29 cellular contexts compared by ENCODE assay signal in the genomic region with DNA sequence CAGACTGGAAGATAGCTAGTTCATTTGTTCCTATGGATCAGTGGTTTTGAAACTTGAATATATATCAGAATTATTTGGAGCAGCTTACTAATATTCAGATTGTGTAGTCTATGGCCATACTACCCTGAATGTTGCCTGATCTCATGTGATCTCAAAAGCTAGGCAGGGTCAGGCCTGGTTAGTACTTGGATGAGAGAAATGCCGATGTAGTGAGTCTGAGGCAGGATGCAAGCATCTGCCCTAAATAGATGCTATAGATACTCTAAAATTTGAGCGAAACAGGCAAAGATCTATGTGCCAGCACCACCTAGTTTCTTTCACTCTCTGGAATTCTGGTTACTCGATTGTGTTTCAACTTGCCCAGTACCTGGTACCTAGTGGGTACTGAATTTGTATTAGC.
"Had no signal": no experiment of that assay in that cellular context is flagged by ENCODE, and none has a peak within 500 bp of the region (broad histone marks: within the 10 kb centered on the region; RNA-seq: fewer than 3 reads in every experiment).

No MANE protein-coding gene starts in this region.

- H3K27ac Mint-ChIP-seq: activated B cell treated with CpG ODN at 0.5 μM for 24 hours; activated CD4-positive, alpha-beta T cell treated with anti-CD3 and anti-CD28 coated beads, Interleukin-2, amount 10 ng/mL, durations not matched to agents 24 days and 14 days; activated CD8-positive, alpha-beta memory T cell treated with anti-CD3 and anti-CD28 coated beads, Interleukin-2, amount 10 ng/mL, durations not matched to agents 7 days and 5 days; activated naive CD4-positive, alpha-beta T cell treated with anti-CD3 and anti-CD28 coated beads, Interleukin-2, amount 50 U/mL, for 72 hours; activated naive CD8-positive, alpha-beta T cell treated with anti-CD3 and anti-CD28 coated beads, Interleukin-2, amount 50 U/mL, for 24 hours; brain; T-cell had no signal

- H3K36me3 Mint-ChIP-seq: activated CD8-positive, alpha-beta memory T cell treated with anti-CD3 and anti-CD28 coated beads, Interleukin-2, amount 10 ng/mL, durations not matched to agents 7 days and 5 days; activated naive CD4-positive, alpha-beta T cell treated with anti-CD3 and anti-CD28 coated beads, Interleukin-2, amount 50 U/mL, for 72 hours; T-cell had no signal

- DNase-seq: activated B cell treated with CpG ODN at 0.5 μM for 24 hours; activated CD4-positive, alpha-beta T cell treated with anti-CD3 and anti-CD28 coated beads for 1 hour; activated CD4-positive, alpha-beta T cell treated with anti-CD3 and anti-CD28 coated beads, Interleukin-2, amount 10 ng/mL, durations not matched to agents 24 days and 14 days; activated CD4-positive, alpha-beta T cell treated with anti-CD3 and anti-CD28 coated beads, Interleukin-2, amount 50 U/mL, for 48 hours; activated CD8-positive, alpha-beta memory T cell treated with anti-CD3 and anti-CD28 coated beads, Interleukin-2, amount 10 ng/mL, durations not matched to agents 7 days and 5 days; activated effector memory CD4-positive, alpha-beta T cell treated with anti-CD3 and anti-CD28 coated beads, Interleukin-2, amount 50 U/mL, for 16 hours; activated naive CD4-positive, alpha-beta T cell treated with Interleukin-2 at 50 U/mL for 16 hours; activated naive CD8-positive, alpha-beta T cell treated with anti-CD3 and anti-CD28 coated beads, Interleukin-2, amount 50 U/mL, for 24 hours; activated T-cell treated with anti-CD3 and anti-CD28 coated beads, Interleukin-2, amount 50 U/mL, for 4 hours; amniotic stem cell; MG63; MV-4-11; NCI-H1092 treated with DMSO at 0.1 percent for 48 hours; NCI-H1417 treated with DMSO at 0.1 percent for 48 hours; NCI-H1694; NCI-H2029; NCI-H2107; NCI-H226; NCI-H526 treated with DMSO at 0.1 percent for 48 hours; NCI-H82; T-cell; T-helper 2 cell; T1000 had no signal

- H3K4me1 Mint-ChIP-seq: activated B cell treated with CpG ODN at 0.5 μM for 24 hours; activated CD4-positive, alpha-beta T cell treated with anti-CD3 and anti-CD28 coated beads, Interleukin-2, amount 10 ng/mL, durations not matched to agents 24 days and 14 days; activated CD8-positive, alpha-beta memory T cell treated with anti-CD3 and anti-CD28 coated beads, Interleukin-2, amount 10 ng/mL, durations not matched to agents 7 days and 5 days; activated naive CD8-positive, alpha-beta T cell treated with anti-CD3 and anti-CD28 coated beads, Interleukin-2, amount 50 U/mL, for 24 hours; brain; T-cell had no signal

- H3K27ac ChIP-seq: ascending aorta, cardiac muscle cell, SK-N-MC had no signal

- H3K4me3 Mint-ChIP-seq: activated B cell treated with CpG ODN at 0.5 μM for 24 hours; activated CD4-positive, alpha-beta T cell treated with anti-CD3 and anti-CD28 coated beads, Interleukin-2, amount 10 ng/mL, durations not matched to agents 24 days and 14 days; activated CD8-positive, alpha-beta memory T cell treated with anti-CD3 and anti-CD28 coated beads, Interleukin-2, amount 10 ng/mL, durations not matched to agents 7 days and 5 days; activated naive CD8-positive, alpha-beta T cell treated with anti-CD3 and anti-CD28 coated beads, Interleukin-2, amount 50 U/mL, for 24 hours; activated T-cell treated with anti-CD3 and anti-CD28 coated beads, Interleukin-2, amount 50 U/mL, for 4 hours; brain; T-cell had no signal

- H3K9me3 ChIP-seq: ascending aorta, MG63 had no signal

- H3K27me3 Mint-ChIP-seq: activated naive CD8-positive, alpha-beta T cell treated with anti-CD3 and anti-CD28 coated beads, Interleukin-2, amount 50 U/mL, for 24 hours; brain had no signal

- ATAC-seq: activated CD8-positive, alpha-beta memory T cell treated with anti-CD3 and anti-CD28 coated beads, Interleukin-2, amount 10 ng/mL, durations not matched to agents 7 days and 5 days; activated naive CD4-positive, alpha-beta T cell treated with anti-CD3 and anti-CD28 coated beads, Interleukin-2, amount 50 U/mL, for 72 hours; activated naive CD8-positive, alpha-beta T cell treated with anti-CD3 and anti-CD28 coated beads, Interleukin-2, amount 50 U/mL, for 24 hours; activated T-cell treated with anti-CD3 and anti-CD28 coated beads, Interleukin-2, amount 50 U/mL, for 4 hours; Right ventricle myocardium inferior; T-cell had no signal

- H3K9me3 Mint-ChIP-seq: activated B cell treated with CpG ODN at 0.5 μM for 24 hours; activated CD4-positive, alpha-beta T cell treated with anti-CD3 and anti-CD28 coated beads, Interleukin-2, amount 10 ng/mL, durations not matched to agents 24 days and 14 days; activated naive CD4-positive, alpha-beta T cell treated with anti-CD3 and anti-CD28 coated beads, Interleukin-2, amount 50 U/mL, for 72 hours; activated naive CD8-positive, alpha-beta T cell treated with anti-CD3 and anti-CD28 coated beads, Interleukin-2, amount 50 U/mL, for 24 hours; activated T-cell treated with anti-CD3 and anti-CD28 coated beads, Interleukin-2, amount 50 U/mL, for 4 hours; brain; T-cell had no signal

- H3K4me3 ChIP-seq: ascending aorta, cardiac muscle cell, MG63, SK-N-MC had no signal

- H3K27me3 ChIP-seq: ascending aorta, cardiac muscle cell, MG63 had no signal
